ENCODE assay signal across 1 cellular context in genomic region chr10:100535715-100536353, GRCh38.
TF ChIP-seq lines count a peak whose summit lies in the region.

Gene HIF1AN, plus strand, starts transcription at chr10:100535943. Its CDS starts 16 bp downstream, at chr10:100535959.

TF ChIP-seq in HepG2, 621 proteins besides CTCF, POLR2A, EP300 and RAD21 (continued from another document and continues in another):
- TF ChIP-seq ERF (CRISPR knock-in tag; IDR thresholded peaks at IDR 0.05) (peak; percentile 58; the same call in 1 of the 2 replicates), FOXJ3 (CRISPR knock-in tag; IDR thresholded peaks at IDR 0.05; ENCODE audit: borderline replicate concordance) (peak; percentile 60; the same call in 1 of the 2 replicates), ARID4A (CRISPR knock-in tag; IDR thresholded peaks at IDR 0.05; ENCODE audit: borderline replicate concordance) (peak; percentile 89), HOXA3 (CRISPR knock-in tag; IDR thresholded peaks at IDR 0.05) (peak; percentile 79), ZNF503 (CRISPR knock-in tag; IDR thresholded peaks at IDR 0.05) (no peak; the same call in 1 of the 2 replicates), ZFX (CRISPR knock-in tag; IDR thresholded peaks at IDR 0.05; ENCODE audit: low read depth) (peak; percentile 72), ZC3H4 (CRISPR knock-in tag; IDR thresholded peaks at IDR 0.05; ENCODE audit: borderline replicate concordance) (no peak), HOXA7 (CRISPR knock-in tag; IDR thresholded peaks at IDR 0.05) (no peak), IRF9 (CRISPR knock-in tag; IDR thresholded peaks at IDR 0.05; ENCODE audit: borderline replicate concordance) (peak; percentile 68; the same call in 1 of the 2 replicates), MNT (IDR thresholded peaks at IDR 0.05) (no peak), PHF8 (CRISPR knock-in tag; IDR thresholded peaks at IDR 0.05) (peak; percentile 93), ZNF44 (CRISPR knock-in tag; IDR thresholded peaks at IDR 0.05) (no peak), TEAD2 (CRISPR knock-in tag; IDR thresholded peaks at IDR 0.05) (no peak), ATF7-NPFF (CRISPR knock-in tag; IDR thresholded peaks at IDR 0.05; ENCODE audit: low read depth) (no peak), HNF1B (CRISPR knock-in tag; IDR thresholded peaks at IDR 0.05) (peak; percentile 87), ZNF292 (CRISPR knock-in tag; IDR thresholded peaks at IDR 0.05; ENCODE audit: borderline replicate concordance, low read depth) (no peak), ZBTB40 (IDR thresholded peaks at IDR 0.05) (peak; percentile 82), ZBTB40 (CRISPR knock-in tag; IDR thresholded peaks at IDR 0.05) (peak; percentile 35; the same call in 1 of the 2 replicates), LCORL (IDR thresholded peaks at IDR 0.05) (peak; percentile 86), LCORL (CRISPR knock-in tag; IDR thresholded peaks at IDR 0.05) (peak; percentile 66; the same call in 1 of the 2 replicates), ZNF264 (CRISPR knock-in tag; IDR thresholded peaks at IDR 0.05) (peak; percentile 60), ZNF317 (CRISPR knock-in tag; IDR thresholded peaks at IDR 0.05) (peak; percentile 37; the same call in 1 of the 2 replicates), SRSF1 (optimal IDR thresholded peaks at IDR 0.05; ENCODE audit: low read depth, low read length) (peak; percentile 84), TFDP1 (CRISPR knock-in tag; IDR thresholded peaks at IDR 0.05; ENCODE audit: borderline replicate concordance) (no peak), ZNF512B (CRISPR knock-in tag; IDR thresholded peaks at IDR 0.05; ENCODE audit: borderline replicate concordance) (no peak), HDAC1 (CRISPR knock-in tag; IDR thresholded peaks at IDR 0.05) (peak; percentile 78), ZNF280B (CRISPR knock-in tag; IDR thresholded peaks at IDR 0.05; ENCODE audit: borderline replicate concordance) (no peak; the same call in 1 of the 2 replicates)
